In genomic region chr10:22495396-22495795, GRCh38 we compare ENCODE assay signal across 26 cellular contexts.
"Had no signal": no experiment of that assay in that cellular context is flagged by ENCODE, and none has a peak within 500 bp of the region (broad histone marks: within the 10 kb centered on the region; RNA-seq: fewer than 3 reads in every experiment).

No MANE protein-coding gene starts in this region.

- H3K4me2 ChIP-seq: hepatocyte had no signal

- H2AFZ ChIP-seq: hepatocyte had no signal

- H3K27me3 ChIP-seq: colonic mucosa, gastroesophageal sphincter, heart left ventricle, hepatocyte, left lung had no signal

- H3K4me1 ChIP-seq: colonic mucosa, esophagus squamous epithelium, gastroesophageal sphincter, left lung, lower lobe of right lung had no signal

- H3K36me3 ChIP-seq: colonic mucosa, esophagus squamous epithelium, gastroesophageal sphincter, heart left ventricle, left lung, lower lobe of right lung had no signal

- H3K27ac ChIP-seq: colonic mucosa, epithelial cell of prostate, esophagus squamous epithelium, gastroesophageal sphincter, heart left ventricle, hepatocyte, left lung, lower lobe of right lung had no signal

- H3K9me3 ChIP-seq: colonic mucosa, esophagus squamous epithelium, gastroesophageal sphincter, heart left ventricle, left lung, lower lobe of right lung, mucosa of descending colon had no signal

- ATAC-seq: effector memory CD8-positive, alpha-beta T cell; esophagus mucosa; gastroesophageal sphincter; heart left ventricle; left lung; left ventricle myocardium superior; lower lobe of right lung; mucosa of descending colon had no signal

- H3K4me3 ChIP-seq: colonic mucosa, esophagus squamous epithelium, gastroesophageal sphincter, heart left ventricle, hepatocyte, left lung, lower lobe of right lung, mucosa of descending colon had no signal

- H3K79me2 ChIP-seq: hepatocyte had no signal

- FAIRE-seq: endometrium, kidney had no signal

- DNase-seq: colonic mucosa; cortex of kidney; effector CD8-positive, alpha-beta T cell; effector memory CD8-positive, alpha-beta T cell; endodermal cell; erythroblast; esophagus squamous epithelium; foreskin fibroblast; foreskin melanocyte; heart left ventricle; hypothalamus; immature natural killer cell; islet precursor cell; kidney; kidney glomerular epithelial cell; left lung; left ventricle myocardium superior; lower lobe of right lung; mesenchymal stem cell; mucosa of descending colon; naive B cell had no signal
